30 cellular contexts compared by ENCODE assay signal in the genomic region with DNA sequence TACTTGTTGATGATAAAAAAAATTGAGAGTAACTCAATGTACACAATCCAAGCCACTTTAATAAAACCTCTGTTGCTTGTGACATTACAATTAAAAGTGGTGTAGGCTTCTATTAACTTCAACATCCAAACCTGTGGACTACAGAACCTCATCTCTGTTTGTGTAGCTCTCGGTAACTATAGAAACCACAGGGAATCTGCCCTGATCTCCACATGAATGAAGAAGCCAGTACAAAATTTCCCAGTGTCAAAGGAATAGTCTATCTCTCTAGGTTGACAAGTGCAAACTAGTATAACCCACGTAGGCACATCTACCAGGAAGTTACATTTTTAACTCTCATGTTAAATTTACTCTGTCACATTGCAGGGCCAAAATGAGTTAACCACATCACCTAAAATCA.
DNase-seq lines count a peak whose midpoint lies in the region; ATAC-seq and TF ChIP-seq lines count a peak whose summit lies in the region.
"Had no signal": no experiment of that assay in that cellular context is flagged by ENCODE, and none has a peak within 500 bp of the region (broad histone marks: within the 10 kb centered on the region; RNA-seq: fewer than 3 reads in every experiment).

No MANE protein-coding gene starts in this region.

- peak; percentile 50 for ATAC-seq in foreskin keratinocyte
- ATAC-seq: activated CD4-positive, CD25-positive, alpha-beta regulatory T cell treated with anti-CD3 and anti-CD28 coated beads, Interleukin-2, amount 50 U/mL, for 24 hours; activated CD8-positive, alpha-beta T cell treated with anti-CD3 and anti-CD28 coated beads for 36 hours; effector memory CD8-positive, alpha-beta T cell; gastroesophageal sphincter; left cardiac atrium; naive thymus-derived CD4-positive, alpha-beta T cell; T-cell had no signal

- H2BK120ac ChIP-seq in mesendoderm (ENCODE audit: low read depth, low read length): no peak overlapping the region

- WGBS in mesendoderm (ENCODE audit: extremely low coverage, insufficient coverage, low lambda C conversion rate): no CpG with 5 or more reads among the region's 2 CpGs

- H3K18ac ChIP-seq in mesendoderm (ENCODE audit: low read length): no peak overlapping the region

- H2BK5ac ChIP-seq in mesendoderm (ENCODE audit: low read length): no peak overlapping the region

- H3K9ac ChIP-seq in mesendoderm (ENCODE audit: low read length): no peak overlapping the region

- TF ChIP-seq CTCF in foreskin keratinocyte (conservative IDR thresholded peaks at IDR 0.05): no peak

- H3K4me3 ChIP-seq in mesendoderm (ENCODE audit: low read length): no peak overlapping the region
- H3K4me3 ChIP-seq: esophagus squamous epithelium, gastroesophageal sphincter, MG63, smooth muscle cell had no signal

- no peak overlapping the region for H3K56ac ChIP-seq in mesendoderm (ENCODE audit: low read length)

- no peak overlapping the region for H2BK15ac ChIP-seq in mesendoderm (replicated peaks; ENCODE audit: low read depth)

- H4K5ac ChIP-seq in mesendoderm (ENCODE audit: low read length): no peak overlapping the region

- no peak overlapping the region for H3K23ac ChIP-seq in mesendoderm (ENCODE audit: low read length)

- H3K27me3 ChIP-seq in foreskin keratinocyte (no peaks in the 10 kb centered on the region), mesendoderm (ENCODE audit: insufficient read depth, low read length, poor library complexity) (no peaks in the 10 kb centered on the region)
- H3K27me3 ChIP-seq: brain microvascular endothelial cell, esophagus squamous epithelium, gastroesophageal sphincter, MG63 had no signal

- peaks cover 2% of the 10 kb centered on the region for H3K79me1 ChIP-seq in mesendoderm (ENCODE audit: low read length)

- H3K4me2 ChIP-seq in mesendoderm (ENCODE audit: low read length): no peak overlapping the region
- H3K4me2 ChIP-seq: smooth muscle cell had no signal

- no peak overlapping the region for H4K8ac ChIP-seq in mesendoderm (ENCODE audit: low read depth, low read length)

- H3K4ac ChIP-seq in mesendoderm (ENCODE audit: low read depth, low read length): no peak overlapping the region

- peak; percentile 9 for DNase-seq in NCI-H2196 treated with DMSO at 0.1 percent for 48 hours (lab: John Stamatoyannopoulos, UW; ENCODE audit: unreplicated experiment)
- DNase-seq in NCI-H2196 (lab: John Stamatoyannopoulos, UW; ENCODE audit: unreplicated experiment): no peak
- peak; percentile 58 for DNase-seq in NCI-H69 (lab: John Stamatoyannopoulos, UW)
- peak; percentile 14 to 34 for DNase-seq in foreskin keratinocyte
- peak; percentile 75 for DNase-seq in mesendoderm
- DNase-seq in activated CD4-positive, alpha-beta T cell treated with anti-CD3 and anti-CD28 coated beads, Interleukin-2, amount 50 U/mL, for 1 hour: no peak
- no peak for DNase-seq in NCI-H526 (lab: John Stamatoyannopoulos, UW)
- DNase-seq in DMS153 treated with DMSO at 0.1 percent for 48 hours (lab: John Stamatoyannopoulos, UW; ENCODE audit: unreplicated experiment): no peak
- DNase-seq: 8988T; activated CD8-positive, alpha-beta T cell treated with anti-CD3 and anti-CD28 coated beads for 36 hours; activated T-cell treated with anti-CD3 and anti-CD28 coated beads, Interleukin-2, amount 50 U/mL, for 24 hours; brain microvascular endothelial cell; CD4-positive, alpha-beta memory T cell; DMS153; effector memory CD8-positive, alpha-beta T cell; esophagus squamous epithelium; HFFc6; hypothalamus; left cardiac atrium; MG63; naive thymus-derived CD4-positive, alpha-beta T cell; NCI-H2171; NCI-H774; Right ventricle myocardium superior; stimulated activated CD4-positive, alpha-beta T cell treated with anti-CD3 and anti-CD28 coated beads, Interleukin-2, amount 100 ng/mL, for 24 hours; T-cell; trophoblast cell had no signal

- no peak overlapping the region for H2AK5ac ChIP-seq in mesendoderm (ENCODE audit: low read length)

- H3K27ac ChIP-seq in foreskin keratinocyte (no peak overlapping the region), mesendoderm (ENCODE audit: low read depth, low read length) (no peak overlapping the region)
- H3K27ac ChIP-seq: brain microvascular endothelial cell, esophagus squamous epithelium, gastroesophageal sphincter had no signal

- no peaks in the 10 kb centered on the region for H3K36me3 ChIP-seq in mesendoderm (ENCODE audit: control insufficient read depth, insufficient read depth, low read length)
- H3K36me3 ChIP-seq: brain microvascular endothelial cell, esophagus squamous epithelium, gastroesophageal sphincter, MG63 had no signal

- H3K4me1 ChIP-seq in foreskin keratinocyte (peaks cover 12% of the 10 kb centered on the region), mesendoderm (ENCODE audit: control insufficient read depth, low read depth, low read length) (no peaks in the 10 kb centered on the region)
- H3K4me1 ChIP-seq: esophagus squamous epithelium had no signal

- H3K79me2 ChIP-seq in mesendoderm (ENCODE audit: control insufficient read depth, insufficient read depth, low read length): no peaks in the 10 kb centered on the region

Comparison
In these comparisons a context has a peak if more than half of its experiments do, and no peak if none do; other contexts are left out.
1. DNase-seq: peak in NCI-H2196 treated with DMSO at 0.1 percent for 48 hours (single experiment), NCI-H69 (single experiment), foreskin keratinocyte (2 of 2) and mesendoderm (single experiment); none in NCI-H2196 (single experiment), activated CD4-positive, alpha-beta T cell treated with anti-CD3 and anti-CD28 coated beads, Interleukin-2, amount 50 U/mL, for 1 hour (single experiment), NCI-H526 (0 of 2) and DMS153 treated with DMSO at 0.1 percent for 48 hours (single experiment).